1 cellular context compared by ENCODE assay signal in the genomic region with DNA sequence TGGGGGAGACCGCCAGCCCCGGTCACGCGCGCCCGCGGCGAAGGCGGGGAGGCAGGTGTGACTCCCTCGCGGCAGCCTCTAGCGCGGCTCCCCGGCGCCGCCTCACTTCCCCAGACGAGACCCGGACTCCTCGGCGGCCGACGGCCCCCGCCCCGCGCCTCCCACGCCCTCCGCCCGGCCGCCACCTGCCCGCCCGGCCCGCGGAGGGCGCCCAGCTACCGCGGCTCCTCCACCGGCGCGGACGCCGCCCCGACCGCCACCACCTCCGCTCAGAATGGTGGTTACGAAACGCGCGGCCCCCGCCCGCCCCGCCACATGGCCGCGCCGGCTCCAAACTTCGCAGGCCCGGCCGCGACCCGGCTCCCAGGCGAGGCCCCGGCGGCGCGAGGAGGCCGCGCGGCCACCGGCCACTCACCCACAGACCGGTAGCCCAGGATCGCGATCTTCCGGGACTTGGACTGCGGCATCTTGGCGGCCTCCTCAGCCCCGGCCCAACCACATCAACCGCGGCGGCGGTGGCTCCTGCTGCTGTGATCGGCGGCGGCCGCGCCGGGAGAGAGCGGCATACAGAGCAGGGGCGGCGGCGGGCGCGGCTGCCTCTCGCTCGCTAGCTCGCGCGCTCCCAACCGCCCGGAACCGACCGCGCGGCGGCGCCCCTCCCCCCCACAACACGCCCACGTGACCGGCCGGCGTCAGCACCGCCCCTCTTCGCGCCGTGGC.
TF ChIP-seq lines count a peak whose summit lies in the region.
"Not testable (repeated sequence)": the region's sequence is repeated elsewhere in the genome, so short reads cannot be mapped to it uniquely, and the experiment has no call there.

No MANE protein-coding gene starts in this region.

TF ChIP-seq in K562, 482 proteins besides CTCF, POLR2A, EP300 and RAD21 (continued from another document and continues in another):
- TF ChIP-seq, protein P1, sequence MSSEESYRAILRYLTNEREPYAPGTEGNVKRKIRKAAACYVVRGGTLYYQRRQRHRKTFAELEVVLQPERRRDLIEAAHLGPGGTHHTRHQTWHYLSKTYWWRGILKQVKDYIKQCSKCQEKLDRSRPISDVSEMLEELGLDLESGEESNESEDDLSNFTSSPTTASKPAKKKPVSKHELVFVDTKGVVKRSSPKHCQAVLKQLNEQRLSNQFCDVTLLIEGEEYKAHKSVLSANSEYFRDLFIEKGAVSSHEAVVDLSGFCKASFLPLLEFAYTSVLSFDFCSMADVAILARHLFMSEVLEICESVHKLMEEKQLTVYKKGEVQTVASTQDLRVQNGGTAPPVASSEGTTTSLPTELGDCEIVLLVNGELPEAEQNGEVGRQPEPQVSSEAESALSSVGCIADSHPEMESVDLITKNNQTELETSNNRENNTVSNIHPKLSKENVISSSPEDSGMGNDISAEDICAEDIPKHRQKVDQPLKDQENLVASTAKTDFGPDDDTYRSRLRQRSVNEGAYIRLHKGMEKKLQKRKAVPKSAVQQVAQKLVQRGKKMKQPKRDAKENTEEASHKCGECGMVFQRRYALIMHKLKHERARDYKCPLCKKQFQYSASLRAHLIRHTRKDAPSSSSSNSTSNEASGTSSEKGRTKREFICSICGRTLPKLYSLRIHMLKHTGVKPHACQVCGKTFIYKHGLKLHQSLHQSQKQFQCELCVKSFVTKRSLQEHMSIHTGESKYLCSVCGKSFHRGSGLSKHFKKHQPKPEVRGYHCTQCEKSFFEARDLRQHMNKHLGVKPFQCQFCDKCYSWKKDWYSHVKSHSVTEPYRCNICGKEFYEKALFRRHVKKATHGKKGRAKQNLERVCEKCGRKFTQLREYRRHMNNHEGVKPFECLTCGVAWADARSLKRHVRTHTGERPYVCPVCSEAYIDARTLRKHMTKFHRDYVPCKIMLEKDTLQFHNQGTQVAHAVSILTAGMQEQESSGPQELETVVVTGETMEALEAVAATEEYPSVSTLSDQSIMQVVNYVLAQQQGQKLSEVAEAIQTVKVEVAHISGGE (CRISPR knock-in tag; IDR thresholded peaks at IDR 0.05) = peak in 1 of 3 experiments; percentile 58; a peak in 1 of 6 replicates
- TF ChIP-seq FIP1L1 (IDR thresholded peaks at IDR 0.05; ENCODE audit: low read depth, low read length, poor library complexity, severe bottlenecking) (peak; percentile 84), NR2C2 (tag; IDR thresholded peaks at IDR 0.05) (peak; percentile 72; the same call in 1 of the 2 replicates), SMAD4 (CRISPR knock-in tag; conservative IDR thresholded peaks at IDR 0.05) (peak; percentile 98), ZNF24 (IDR thresholded peaks at IDR 0.05) (0 out of 2 replicates have a peak, but pooled peaks have one; percentile 57), MTA1 (IDR thresholded peaks at IDR 0.05; ENCODE audit: borderline replicate concordance) (0 out of 2 replicates have a peak, but pooled peaks have one; percentile 39), SAP30 (IDR thresholded peaks at IDR 0.05; ENCODE audit: borderline replicate concordance, insufficient read depth, low read depth, low read length, poor library complexity, severe bottlenecking) (peak; percentile 90), ZFX (CRISPR knock-in tag; IDR thresholded peaks at IDR 0.05) (peak; percentile 73), ZFPM2 (CRISPR knock-in tag; IDR thresholded peaks at IDR 0.05) (0 out of 2 replicates have a peak, but pooled peaks have one; percentile 26), ZNF668 (CRISPR knock-in tag; IDR thresholded peaks at IDR 0.05) (peak; percentile 43; the same call in 1 of the 2 replicates), NR2F6 (CRISPR knock-in tag; IDR thresholded peaks at IDR 0.05) (peak; percentile 48; the same call in 1 of the 2 replicates), RB1 (IDR thresholded peaks at IDR 0.05; ENCODE audit: low read depth) (peak; percentile 94), FOXP1 (CRISPR knock-in tag; IDR thresholded peaks at IDR 0.05) (peak; percentile 37; the same call in 1 of the 2 replicates), HNRNPLL (IDR thresholded peaks at IDR 0.05; ENCODE audit: low read depth, low read length, poor library complexity, severe bottlenecking) (peak; percentile 45), DIDO1 (tag; IDR thresholded peaks at IDR 0.05; ENCODE audit: low read depth) (0 out of 2 replicates have a peak, but pooled peaks have one; percentile 21), ZSCAN29 (IDR thresholded peaks at IDR 0.05) (peak; percentile 49; the same call in 1 of the 2 replicates), RBFOX2 (IDR thresholded peaks at IDR 0.05; ENCODE audit: low read depth, low read length) (peak; percentile 91), NCOR1 (IDR thresholded peaks at IDR 0.05) (peak; percentile 32; the same call in 1 of the 2 replicates), ILF3 (IDR thresholded peaks at IDR 0.05; ENCODE audit: borderline replicate concordance) (peak; percentile 67; the same call in 1 of the 2 replicates), RNF2 (IDR thresholded peaks at IDR 0.05) (peak; percentile 12; the same call in 1 of the 2 replicates), KDM5B (IDR thresholded peaks at IDR 0.05; ENCODE audit: insufficient replicate concordance, low read depth, low read length) (peak; percentile 24), ERF (CRISPR knock-in tag; IDR thresholded peaks at IDR 0.05) (peak; percentile 93), NR4A1 (tag; IDR thresholded peaks at IDR 0.05) (peak; percentile 79), GATAD2B (IDR thresholded peaks at IDR 0.05; ENCODE audit: borderline replicate concordance) (peak; percentile 98), CTBP1 (IDR thresholded peaks at IDR 0.05; ENCODE audit: borderline replicate concordance) (peak; percentile 96), MAZ (CRISPR knock-in tag; conservative IDR thresholded peaks at IDR 0.05 in 1 of 2, IDR thresholded peaks at IDR 0.05 in 1 of 2) (peak; percentile 15 to 78), FOSL1 (tag; conservative IDR thresholded peaks at IDR 0.05) (peak; percentile 60; the same call in 1 of the 2 replicates), CEBPG (tag; conservative IDR thresholded peaks at IDR 0.05 in 1 of 2, IDR thresholded peaks at IDR 0.05 in 1 of 2) (peak; percentile 36 to 85), HDAC8 (tag; IDR thresholded peaks at IDR 0.05) (peak; percentile 71; the same call in 1 of the 2 replicates), ZBTB1 (CRISPR knock-in tag; IDR thresholded peaks at IDR 0.05; ENCODE audit: borderline replicate concordance, low read depth) (peak; percentile 77), KDM2B (CRISPR knock-in tag; IDR thresholded peaks at IDR 0.05) (peak; percentile 83; the same call in 1 of the 2 replicates), CBX3 (IDR thresholded peaks at IDR 0.05; ENCODE audit: borderline replicate concordance in 1 of 2, low read length in 2 of 2) (0 out of 3 replicates have a peak, but pooled peaks of 1 of the 2 experiments have one; percentile 27), SIN3A (IDR thresholded peaks at IDR 0.05; ENCODE audit: borderline replicate concordance in 2 of 2, control insufficient read depth in 1 of 2, low read depth in 2 of 2, low read length in 2 of 2) (peak; percentile 57 to 59; a peak in 2 of 4 replicates), SIN3B (IDR thresholded peaks at IDR 0.05; ENCODE audit: low read depth) (peak; percentile 74; the same call in 1 of the 2 replicates), MTA3 (IDR thresholded peaks at IDR 0.05; ENCODE audit: borderline replicate concordance) (peak; percentile 16)
- TF ChIP-seq, protein P2, sequence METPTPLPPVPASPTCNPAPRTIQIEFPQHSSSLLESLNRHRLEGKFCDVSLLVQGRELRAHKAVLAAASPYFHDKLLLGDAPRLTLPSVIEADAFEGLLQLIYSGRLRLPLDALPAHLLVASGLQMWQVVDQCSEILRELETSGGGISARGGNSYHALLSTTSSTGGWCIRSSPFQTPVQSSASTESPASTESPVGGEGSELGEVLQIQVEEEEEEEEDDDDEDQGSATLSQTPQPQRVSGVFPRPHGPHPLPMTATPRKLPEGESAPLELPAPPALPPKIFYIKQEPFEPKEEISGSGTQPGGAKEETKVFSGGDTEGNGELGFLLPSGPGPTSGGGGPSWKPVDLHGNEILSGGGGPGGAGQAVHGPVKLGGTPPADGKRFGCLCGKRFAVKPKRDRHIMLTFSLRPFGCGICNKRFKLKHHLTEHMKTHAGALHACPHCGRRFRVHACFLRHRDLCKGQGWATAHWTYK (CRISPR knock-in tag; IDR thresholded peaks at IDR 0.05) = peak; percentile 84
- TF ChIP-seq NR2C2, NR4A1, CEBPG (CRISPR knock-in tag; IDR thresholded peaks at IDR 0.05): not testable (repeated sequence)
- TF ChIP-seq, protein P3, sequence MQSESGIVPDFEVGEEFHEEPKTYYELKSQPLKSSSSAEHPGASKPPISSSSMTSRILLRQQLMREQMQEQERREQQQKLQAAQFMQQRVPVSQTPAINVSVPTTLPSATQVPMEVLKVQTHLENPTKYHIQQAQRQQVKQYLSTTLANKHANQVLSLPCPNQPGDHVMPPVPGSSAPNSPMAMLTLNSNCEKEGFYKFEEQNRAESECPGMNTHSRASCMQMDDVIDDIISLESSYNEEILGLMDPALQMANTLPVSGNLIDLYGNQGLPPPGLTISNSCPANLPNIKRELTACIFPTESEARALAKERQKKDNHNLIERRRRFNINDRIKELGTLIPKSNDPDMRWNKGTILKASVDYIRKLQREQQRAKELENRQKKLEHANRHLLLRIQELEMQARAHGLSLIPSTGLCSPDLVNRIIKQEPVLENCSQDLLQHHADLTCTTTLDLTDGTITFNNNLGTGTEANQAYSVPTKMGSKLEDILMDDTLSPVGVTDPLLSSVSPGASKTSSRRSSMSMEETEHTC (IDR thresholded peaks at IDR 0.05) = peak; percentile 27; the same call in 1 of the 2 replicates
- TF ChIP-seq, protein P4, sequence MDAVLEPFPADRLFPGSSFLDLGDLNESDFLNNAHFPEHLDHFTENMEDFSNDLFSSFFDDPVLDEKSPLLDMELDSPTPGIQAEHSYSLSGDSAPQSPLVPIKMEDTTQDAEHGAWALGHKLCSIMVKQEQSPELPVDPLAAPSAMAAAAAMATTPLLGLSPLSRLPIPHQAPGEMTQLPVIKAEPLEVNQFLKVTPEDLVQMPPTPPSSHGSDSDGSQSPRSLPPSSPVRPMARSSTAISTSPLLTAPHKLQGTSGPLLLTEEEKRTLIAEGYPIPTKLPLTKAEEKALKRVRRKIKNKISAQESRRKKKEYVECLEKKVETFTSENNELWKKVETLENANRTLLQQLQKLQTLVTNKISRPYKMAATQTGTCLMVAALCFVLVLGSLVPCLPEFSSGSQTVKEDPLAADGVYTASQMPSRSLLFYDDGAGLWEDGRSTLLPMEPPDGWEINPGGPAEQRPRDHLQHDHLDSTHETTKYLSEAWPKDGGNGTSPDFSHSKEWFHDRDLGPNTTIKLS (IDR thresholded peaks at IDR 0.05; ENCODE audit: borderline replicate concordance, low read depth) = peak; percentile 79; the same call in 1 of the 2 replicates
- TF ChIP-seq, protein P5, sequence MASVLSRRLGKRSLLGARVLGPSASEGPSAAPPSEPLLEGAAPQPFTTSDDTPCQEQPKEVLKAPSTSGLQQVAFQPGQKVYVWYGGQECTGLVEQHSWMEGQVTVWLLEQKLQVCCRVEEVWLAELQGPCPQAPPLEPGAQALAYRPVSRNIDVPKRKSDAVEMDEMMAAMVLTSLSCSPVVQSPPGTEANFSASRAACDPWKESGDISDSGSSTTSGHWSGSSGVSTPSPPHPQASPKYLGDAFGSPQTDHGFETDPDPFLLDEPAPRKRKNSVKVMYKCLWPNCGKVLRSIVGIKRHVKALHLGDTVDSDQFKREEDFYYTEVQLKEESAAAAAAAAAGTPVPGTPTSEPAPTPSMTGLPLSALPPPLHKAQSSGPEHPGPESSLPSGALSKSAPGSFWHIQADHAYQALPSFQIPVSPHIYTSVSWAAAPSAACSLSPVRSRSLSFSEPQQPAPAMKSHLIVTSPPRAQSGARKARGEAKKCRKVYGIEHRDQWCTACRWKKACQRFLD (CRISPR knock-in tag; IDR thresholded peaks at IDR 0.05) = peak; percentile 71; the same call in 1 of the 2 replicates
- TF ChIP-seq, protein P6, sequence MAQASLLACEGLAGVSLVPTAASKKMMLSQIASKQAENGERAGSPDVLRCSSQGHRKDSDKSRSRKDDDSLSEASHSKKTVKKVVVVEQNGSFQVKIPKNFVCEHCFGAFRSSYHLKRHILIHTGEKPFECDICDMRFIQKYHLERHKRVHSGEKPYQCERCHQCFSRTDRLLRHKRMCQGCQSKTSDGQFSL (CRISPR knock-in tag; IDR thresholded peaks at IDR 0.05) = not testable (repeated sequence)
- TF ChIP-seq, protein P6 (tag; IDR thresholded peaks at IDR 0.05) = peak in 1 of 2 experiments; percentile 81; a peak in 2 of 4 replicates
- TF ChIP-seq, protein P7, sequence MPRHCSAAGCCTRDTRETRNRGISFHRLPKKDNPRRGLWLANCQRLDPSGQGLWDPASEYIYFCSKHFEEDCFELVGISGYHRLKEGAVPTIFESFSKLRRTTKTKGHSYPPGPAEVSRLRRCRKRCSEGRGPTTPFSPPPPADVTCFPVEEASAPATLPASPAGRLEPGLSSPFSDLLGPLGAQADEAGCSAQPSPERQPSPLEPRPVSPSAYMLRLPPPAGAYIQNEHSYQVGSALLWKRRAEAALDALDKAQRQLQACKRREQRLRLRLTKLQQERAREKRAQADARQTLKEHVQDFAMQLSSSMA (CRISPR knock-in tag; IDR thresholded peaks at IDR 0.05) = peak; percentile 69; the same call in 1 of the 2 replicates
- TF ChIP-seq, protein P8, sequence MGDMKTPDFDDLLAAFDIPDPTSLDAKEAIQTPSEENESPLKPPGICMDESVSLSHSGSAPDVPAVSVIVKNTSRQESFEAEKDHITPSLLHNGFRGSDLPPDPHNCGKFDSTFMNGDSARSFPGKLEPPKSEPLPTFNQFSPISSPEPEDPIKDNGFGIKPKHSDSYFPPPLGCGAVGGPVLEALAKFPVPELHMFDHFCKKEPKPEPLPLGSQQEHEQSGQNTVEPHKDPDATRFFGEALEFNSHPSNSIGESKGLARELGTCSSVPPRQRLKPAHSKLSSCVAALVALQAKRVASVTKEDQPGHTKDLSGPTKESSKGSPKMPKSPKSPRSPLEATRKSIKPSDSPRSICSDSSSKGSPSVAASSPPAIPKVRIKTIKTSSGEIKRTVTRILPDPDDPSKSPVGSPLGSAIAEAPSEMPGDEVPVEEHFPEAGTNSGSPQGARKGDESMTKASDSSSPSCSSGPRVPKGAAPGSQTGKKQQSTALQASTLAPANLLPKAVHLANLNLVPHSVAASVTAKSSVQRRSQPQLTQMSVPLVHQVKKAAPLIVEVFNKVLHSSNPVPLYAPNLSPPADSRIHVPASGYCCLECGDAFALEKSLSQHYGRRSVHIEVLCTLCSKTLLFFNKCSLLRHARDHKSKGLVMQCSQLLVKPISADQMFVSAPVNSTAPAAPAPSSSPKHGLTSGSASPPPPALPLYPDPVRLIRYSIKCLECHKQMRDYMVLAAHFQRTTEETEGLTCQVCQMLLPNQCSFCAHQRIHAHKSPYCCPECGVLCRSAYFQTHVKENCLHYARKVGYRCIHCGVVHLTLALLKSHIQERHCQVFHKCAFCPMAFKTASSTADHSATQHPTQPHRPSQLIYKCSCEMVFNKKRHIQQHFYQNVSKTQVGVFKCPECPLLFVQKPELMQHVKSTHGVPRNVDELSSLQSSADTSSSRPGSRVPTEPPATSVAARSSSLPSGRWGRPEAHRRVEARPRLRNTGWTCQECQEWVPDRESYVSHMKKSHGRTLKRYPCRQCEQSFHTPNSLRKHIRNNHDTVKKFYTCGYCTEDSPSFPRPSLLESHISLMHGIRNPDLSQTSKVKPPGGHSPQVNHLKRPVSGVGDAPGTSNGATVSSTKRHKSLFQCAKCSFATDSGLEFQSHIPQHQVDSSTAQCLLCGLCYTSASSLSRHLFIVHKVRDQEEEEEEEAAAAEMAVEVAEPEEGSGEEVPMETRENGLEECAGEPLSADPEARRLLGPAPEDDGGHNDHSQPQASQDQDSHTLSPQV (IDR thresholded peaks at IDR 0.05) = peak; percentile 79
